In the genomic region with DNA sequence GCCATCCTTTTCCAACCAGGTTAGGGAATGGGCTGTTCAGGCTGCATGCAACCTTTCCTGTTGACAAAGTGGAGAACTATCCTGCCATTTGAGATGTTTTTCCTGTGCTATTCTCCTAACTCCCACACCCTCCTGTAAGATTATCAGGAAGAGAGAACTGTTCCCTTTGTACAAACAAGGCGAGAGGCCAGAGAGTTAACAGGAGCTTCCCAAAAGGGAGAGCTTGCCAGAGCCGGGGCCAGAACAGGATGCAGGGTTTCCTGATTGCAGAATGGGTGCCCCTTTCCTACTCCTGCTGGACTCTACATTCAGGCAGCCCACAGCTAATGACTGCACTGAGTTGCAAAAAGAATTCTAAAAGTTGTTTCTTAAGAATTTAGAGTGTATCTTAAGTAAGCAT, we compare ENCODE assay signal across 15 cellular contexts. TPM values are rescaled to one million over a fixed set of nuclear protein-coding genes. Genes with fewer than 3 reads are reported as not detected.
DNase-seq lines count a peak whose midpoint lies in the region; ATAC-seq and TF ChIP-seq lines count a peak whose summit lies in the region.
"Had no signal": no experiment of that assay in that cellular context is flagged by ENCODE, and none has a peak within 500 bp of the region (broad histone marks: within the 10 kb centered on the region; RNA-seq: fewer than 3 reads in every experiment).

No MANE protein-coding gene starts in this region.

- peak overlapping the region; percentile 18 for H3K4me3 Mint-ChIP-seq in MCF 10A (ENCODE audit: unreplicated experiment)
- H3K4me3 Mint-ChIP-seq in H9: no peak overlapping the region

- no peak for TF ChIP-seq POLR2A in vagina (IDR thresholded peaks at IDR 0.05)

- no peak overlapping the region for H4K5ac ChIP-seq in H9 (ENCODE audit: insufficient read length, low read depth, low read length)

- POLR2A ChIA-PET in MCF 10A (lab: Yijun Ruan, JAX): interaction anchor here (1.4 to 2.0 kb wide), 3 partner anchors 14 to 30 kb away, joined by 4 to 10 read pairs (median 8); partner anchors contain the start of gene PML

- H3K79me2 ChIP-seq in mammary epithelial cell (ENCODE audit: insufficient read depth, low read length) (peaks cover 83% of the 10 kb centered on the region), H9 (ENCODE audit: insufficient read depth, low read length) (peaks cover 3% of the 10 kb centered on the region; the same call in 1 of the 2 replicates)

- H3K9me3 ChIP-seq in mammary epithelial cell (replicated peaks; ENCODE audit: insufficient read depth, low read length) (no peaks in the 10 kb centered on the region), muscle layer of duodenum (ENCODE audit: control insufficient read depth in 1 of 2, low read length in 2 of 2) (no peaks in the 10 kb centered on the region), vagina (no peaks in the 10 kb centered on the region), H9 (ENCODE audit: control insufficient read depth, low read depth, low read length) (no peaks in the 10 kb centered on the region)
- H3K9me3 ChIP-seq: HAP-1, SK-N-SH had no signal

- peak; percentile 42 for DNase-seq in MCF 10A (ENCODE audit: unreplicated experiment)
- no peak for DNase-seq in mammary epithelial cell
- peak; percentile 63 for DNase-seq in fibroblast of mammary gland (ENCODE audit: low read depth)
- DNase-seq in vagina (ENCODE audit: extremely low spot score in 2 of 2): no peak
- no peak for DNase-seq in NCI-H510A (lab: John Stamatoyannopoulos, UW)
- DNase-seq in H9: no peak
- DNase-seq: anterior cingulate cortex; mesendoderm; MM.1S; NCI-H510A treated with DMSO at 0.1 percent for 48 hours; SK-N-SH; stimulated activated naive CD8-positive, alpha-beta T cell treated with anti-CD3 and anti-CD28 coated beads, Interleukin-15, Interleukin-2, amounts not matched to agents 100 U/mL and 50 U/mL, for 24 hours had no signal

- CTCF ChIA-PET in MCF 10A (lab: Yijun Ruan, JAX) (interaction anchor here (0.5 to 1.2 kb wide), 3 partner anchors 14 to 19 kb away, joined by 3 to 5 read pairs (median 4); partner anchors contain the start of gene PML), mammary epithelial cell (lab: Charles Lee; ENCODE audit: low non-redundant PET) (no interaction called here)

- H2BK20ac ChIP-seq in H9 (ENCODE audit: low read depth, low read length, poor library complexity, severe bottlenecking): no peak overlapping the region

- H3K27me3 ChIP-seq in mammary epithelial cell (ENCODE audit: insufficient read depth, low read length) (no peaks in the 10 kb centered on the region), muscle layer of duodenum (ENCODE audit: low read depth, low read length) (no peaks in the 10 kb centered on the region), vagina (no peaks in the 10 kb centered on the region), H9 (ENCODE audit: insufficient read depth, low read length) (no peaks in the 10 kb centered on the region)

- H3K23ac ChIP-seq in H9 (ENCODE audit: insufficient read length, low read depth, low read length): no peak overlapping the region

- H2AFZ ChIP-seq in mammary epithelial cell (ENCODE audit: low read depth, low read length) (no peak overlapping the region), H9 (ENCODE audit: low read length) (no peak overlapping the region)

- no peak overlapping the region for H3K14ac ChIP-seq in H9 (ENCODE audit: insufficient read depth, low read length)

- no peak overlapping the region for H3K18ac ChIP-seq in H9 (ENCODE audit: insufficient read length, low read depth, low read length)

- in situ Hi-C loops in mammary epithelial cell (cut with MboI; ENCODE audit: low sequenced_read_pairs in 2 of 2): no loop called here

- H3K36me3 ChIP-seq in mammary epithelial cell (ENCODE audit: insufficient read depth, low read length) (peaks cover 5% of the 10 kb centered on the region), muscle layer of duodenum (ENCODE audit: control insufficient read depth in 1 of 2, insufficient read depth in 2 of 2, low read length in 2 of 2) (peaks cover 0 to 6% of the 10 kb centered on the region in 2 donors), vagina (no peaks in the 10 kb centered on the region)

- intact Hi-C loops in MCF 10A (cut with micrococcal nuclease) (no loop called here), mammary epithelial cell (cut with micrococcal nuclease) (no loop called here), vagina (cut with DNase I) (no loop called here)

- no peaks in the 10 kb centered on the region for H3K9me3 Mint-ChIP-seq in MCF 10A (ENCODE audit: unreplicated experiment)
- H3K9me3 Mint-ChIP-seq in H9: no peaks in the 10 kb centered on the region

- no peak overlapping the region for H3T11ph ChIP-seq in H9 (ENCODE audit: low read length)

- no peak overlapping the region for H3K4ac ChIP-seq in H9 (ENCODE audit: low read depth, low read length)

- H3K27ac Mint-ChIP-seq in MCF 10A (ENCODE audit: low read depth, unreplicated experiment) (no peak overlapping the region), H9 (no peak overlapping the region)

- BruUV-seq in MCF 10A (replicated peaks; lab: Mats Ljungman, UMichigan) (no TSS peak), mammary epithelial cell (replicated peaks; lab: Mats Ljungman, UMichigan) (no TSS peak)

- no peaks in the 10 kb centered on the region for H3K23me2 ChIP-seq in H9 (ENCODE audit: insufficient read length, low read depth, low read length, poor library complexity, severe bottlenecking)

- H2AK5ac ChIP-seq in H9 (ENCODE audit: insufficient read length, low read length): no peak overlapping the region

- no peak overlapping the region for H3K4me2 ChIP-seq in mammary epithelial cell (ENCODE audit: insufficient read depth, low read depth, low read length)
- no peak overlapping the region for H3K4me2 ChIP-seq in H9 (ENCODE audit: insufficient read depth, insufficient read length, low read length)
- H3K4me2 ChIP-seq: SK-N-SH had no signal

- no peak overlapping the region for H3K27ac ChIP-seq in mammary epithelial cell (ENCODE audit: insufficient read depth, low read depth, low read length)
- peak overlapping the region; percentile 0 for H3K27ac ChIP-seq in muscle layer of duodenum (ENCODE audit: low read length)
- H3K27ac ChIP-seq in vagina: peak overlapping the region; percentile 25
- no peak overlapping the region for H3K27ac ChIP-seq in H9 (ENCODE audit: insufficient read length, low read depth, low read length)

- H2BK120ac ChIP-seq in H9 (ENCODE audit: low read depth, low read length, poor library complexity, severe bottlenecking): no peak overlapping the region

- no peak overlapping the region for H4K8ac ChIP-seq in H9 (replicated peaks; ENCODE audit: insufficient read length, low read depth, low read length)

- H2BK15ac ChIP-seq in H9 (ENCODE audit: low read depth, low read length): no peak overlapping the region

- H3K79me1 ChIP-seq in H9 (ENCODE audit: insufficient read depth, low read depth, low read length, poor library complexity, severe bottlenecking): peaks cover 2% of the 10 kb centered on the region

- H3K9ac ChIP-seq in mammary epithelial cell (ENCODE audit: insufficient read depth, low read length) (no peak overlapping the region), H9 (ENCODE audit: extremely low read depth, insufficient read length, low read length) (no peak overlapping the region)
- H3K9ac ChIP-seq: SK-N-SH had no signal

- no peak overlapping the region for H3K56ac ChIP-seq in H9 (ENCODE audit: insufficient read length, low read depth, low read length)

- TF ChIP-seq CTCF in MCF 10A (IDR thresholded peaks at IDR 0.05; ENCODE audit: unreplicated experiment) (no peak), mammary epithelial cell (conservative IDR thresholded peaks at IDR 0.05 in 1 of 2, IDR thresholded peaks at IDR 0.05 in 1 of 2; ENCODE audit: extremely low read depth in 1 of 2, insufficient read depth in 1 of 2, low read depth in 1 of 2, low read length in 2 of 2) (no peak), fibroblast of mammary gland (conservative IDR thresholded peaks at IDR 0.05; ENCODE audit: control insufficient read depth, insufficient read depth, low read depth, low read length) (no peak), vagina (IDR thresholded peaks at IDR 0.05) (no peak), H9 (conservative IDR thresholded peaks at IDR 0.05) (no peak)

- H2BK5ac ChIP-seq in H9 (ENCODE audit: insufficient read length, low read length): no peak overlapping the region

- H3K4me1 Mint-ChIP-seq in MCF 10A (ENCODE audit: insufficient read depth, unreplicated experiment) (peaks cover 44% of the 10 kb centered on the region), H9 (peaks cover 6 to 13% of the 10 kb centered on the region in 2 experiments)

- H3K4me1 ChIP-seq in mammary epithelial cell (ENCODE audit: insufficient read depth, low read length) (peaks cover 12% of the 10 kb centered on the region), muscle layer of duodenum (ENCODE audit: control insufficient read depth in 1 of 2, insufficient read depth in 2 of 2, low read length in 2 of 2) (peaks cover 29 to 52% of the 10 kb centered on the region in 2 donors), vagina (peaks cover 73% of the 10 kb centered on the region), H9 (ENCODE audit: insufficient read depth, low read length) (peaks cover 2% of the 10 kb centered on the region; the same call in 1 of the 2 replicates)
- H3K4me1 ChIP-seq: HAP-1 had no signal

- 17% methylated on average over 1 of the region's 2 CpGs for WGBS in mammary epithelial cell (ENCODE audit: low coverage, missing lambda C conversion rate)
- no CpG with 5 or more reads among the region's 2 CpGs for WGBS in H9 (ENCODE audit: extremely low coverage, insufficient read length, low lambda C conversion rate)

- no peak for ATAC-seq in HG03469 (IDR thresholded peaks at IDR 0.05; ENCODE audit: unreplicated experiment)
- ATAC-seq: stimulated activated naive CD8-positive, alpha-beta T cell treated with anti-CD3 and anti-CD28 coated beads, Interleukin-15, Interleukin-2, amounts not matched to agents 100 U/mL and 50 U/mL, for 24 hours had no signal

- no peak overlapping the region for H3K4me3 ChIP-seq in mammary epithelial cell (replicated peaks in 1 of 3; ENCODE audit: insufficient read depth in 1 of 3, low read depth in 2 of 3, low read length in 3 of 3)
- no peak overlapping the region for H3K4me3 ChIP-seq in fibroblast of mammary gland (ENCODE audit: control insufficient read depth, low read depth, low read length)
- H3K4me3 ChIP-seq in muscle layer of duodenum (ENCODE audit: low read depth in 1 of 2, low read length in 2 of 2): peak overlapping the region; percentile 0 to 29
- no peak overlapping the region for H3K4me3 ChIP-seq in vagina
- H3K4me3 ChIP-seq: HAP-1 had no signal

- dilution Hi-C loops in mammary epithelial cell (cut with HindIII; ENCODE audit: low sequenced_read_pairs): loop anchor here (5.0 kb wide), 1 partner anchor 64 kb away; no protein-coding TSS in a partner anchor

- H2BK12ac ChIP-seq in H9 (ENCODE audit: insufficient read length, low read depth, low read length): no peak overlapping the region

- peaks cover 29% of the 10 kb centered on the region for H3K36me3 Mint-ChIP-seq in MCF 10A (ENCODE audit: insufficient read depth, unreplicated experiment)
- peaks cover 1 to 13% (median 9%) of the 10 kb centered on the region in 3 experiments; a peak in 5 of 7 replicates for H3K36me3 Mint-ChIP-seq in H9 (ENCODE audit: insufficient read depth in 1 of 3, low read depth in 3 of 3)

- no peak overlapping the region for H4K91ac ChIP-seq in H9 (ENCODE audit: insufficient read length, low read depth, low read length)

- no peaks in the 10 kb centered on the region for H4K20me1 ChIP-seq in mammary epithelial cell (ENCODE audit: insufficient read depth, low read length)
- no peaks in the 10 kb centered on the region for H4K20me1 ChIP-seq in H9 (ENCODE audit: control insufficient read depth, insufficient read depth, insufficient read length)

- H3K27me3 Mint-ChIP-seq in MCF 10A (ENCODE audit: insufficient read depth, unreplicated experiment) (no peaks in the 10 kb centered on the region), H9 (ENCODE audit: low read depth) (no peaks in the 10 kb centered on the region)

RNA-seq across cellular contexts. Expression of gene PML, which starts 17.1 kb away (rescaled TPM):
- 33.4 and 33.9 TPM in 2 replicates for total RNA-seq in MCF 10A (2022)
- total RNA-seq in mammary epithelial cell: 10 to 100 TPM; 38.7 to 55.5 TPM
- 16.8 TPM for polyA plus RNA-seq in mammary epithelial cell
- 54.1 TPM for polyA minus RNA-seq in mammary epithelial cell
- total RNA-seq in vagina: 107 TPM
- total RNA-seq in H9 (2021): 23.6 and 24.6 TPM in 2 replicates

RNA-seq across cellular contexts. Expression of gene STOML1, which starts 19.5 kb away (rescaled TPM):
- total RNA-seq in MCF 10A (2022) (12.0 and 17.6 TPM in 2 replicates), mammary epithelial cell (10 to 100 TPM; 14.0 to 15.3 TPM), vagina (15.0 TPM), H9 (2021) (2.5 and 2.9 TPM in 2 replicates)
- polyA plus RNA-seq in mammary epithelial cell: 10.9 TPM
- 36.3 TPM for polyA minus RNA-seq in mammary epithelial cell

Comparison
In these comparisons a context has a peak if more than half of its experiments do, and no peak if none do; other contexts are left out.
1. DNase-seq: peak in MCF 10A (single experiment) and fibroblast of mammary gland (single experiment); none in mammary epithelial cell (single experiment), vagina (0 of 2), NCI-H510A (single experiment) and H9 (single experiment).
2. H3K27ac ChIP-seq: peak in muscle layer of duodenum (single experiment) and vagina (single experiment); none in mammary epithelial cell (single experiment) and H9 (single experiment).
3. H3K4me3 ChIP-seq: peak in muscle layer of duodenum (2 of 2); none in mammary epithelial cell (0 of 3), fibroblast of mammary gland (single experiment) and vagina (0 of 2).